In genomic region chr1:234871710-234872262, GRCh38 we compare ENCODE assay signal across 19 cellular contexts.
DNase-seq lines count a peak whose midpoint lies in the region; ATAC-seq, FAIRE-seq and TF ChIP-seq lines count a peak whose summit lies in the region.
"Had no signal": no experiment of that assay in that cellular context is flagged by ENCODE, and none has a peak within 500 bp of the region (broad histone marks: within the 10 kb centered on the region; RNA-seq: fewer than 3 reads in every experiment).

No MANE protein-coding gene starts in this region.

- WGBS in A549 (ENCODE audit: missing lambda C conversion rate), result 86% methylated on average over 5 of the region's 5 CpGs
- 90% methylated on average over 3 of the region's 5 CpGs for whole genome bisulfite sequencing in mesenchymal stem cell

- no peak for FAIRE-seq in A549 (lab: Jason Lieb, UNC)
- FAIRE-seq: GM12891 had no signal

- CTCF ChIA-PET in A549 (lab: Yijun Ruan, JAX), result interaction anchor here (1.5 kb wide), 1 partner anchor 260 kb away, joined by 3 read pairs; no protein-coding TSS in a partner anchor

- no peaks in the 10 kb centered on the region for H3K79me1 ChIP-seq in mesenchymal stem cell (replicated peaks; ENCODE audit: low read length, poor library complexity, severe bottlenecking)

- H4K8ac ChIP-seq in mesenchymal stem cell (ENCODE audit: low read length), result peak overlapping the region; percentile 71

- H3K4me2 ChIP-seq in A549 (no peak overlapping the region), mesenchymal stem cell (ENCODE audit: low read length, poor library complexity, severe bottlenecking) (no peak overlapping the region)

- H2AFZ ChIP-seq in mesenchymal stem cell (ENCODE audit: low read depth, low read length), result no peak overlapping the region

- POLR2A ChIA-PET in A549 (lab: Yijun Ruan, JAX), result no interaction called here

- H2AK5ac ChIP-seq in mesenchymal stem cell (ENCODE audit: low read length, severe bottlenecking), result no peak overlapping the region

- no peak overlapping the region for H3K9ac ChIP-seq in mesenchymal stem cell (ENCODE audit: low read length)

- no peak for TF ChIP-seq CTCF in A549 (IDR thresholded peaks at IDR 0.05)
- TF ChIP-seq CTCF in HFFc6 (IDR thresholded peaks at IDR 0.05), result no peak
- no peak for TF ChIP-seq CTCF in WERI-Rb-1 (IDR thresholded peaks at IDR 0.05; ENCODE audit: low read depth, low read length)

- H3K4ac ChIP-seq in mesenchymal stem cell (ENCODE audit: low read depth in 1 of 2, low read length in 2 of 2), result peak overlapping the region in 1 of 2 experiments; percentile 7

- TF ChIP-seq POLR2A in A549 (IDR thresholded peaks at IDR 0.05; ENCODE audit: low read length), result no peak

- H3K27me3 ChIP-seq in WERI-Rb-1 (ENCODE audit: insufficient read depth, low read depth, severe bottlenecking) (no peaks in the 10 kb centered on the region), mesenchymal stem cell (ENCODE audit: control insufficient read depth in 1 of 2, insufficient read depth in 1 of 2, low read length in 2 of 2) (no peaks in the 10 kb centered on the region)
- H3K27me3 ChIP-seq: uterus had no signal

- H3K36me3 Mint-ChIP-seq in HFFc6 (ENCODE audit: low read depth), result no peaks in the 10 kb centered on the region

- H2BK120ac ChIP-seq in mesenchymal stem cell (ENCODE audit: low read depth, low read length), result no peak overlapping the region

- no peak overlapping the region for H2BK5ac ChIP-seq in mesenchymal stem cell (ENCODE audit: low read depth, low read length, poor library complexity, severe bottlenecking)

- H4K91ac ChIP-seq in mesenchymal stem cell (ENCODE audit: low read length), result peak overlapping the region; percentile 74

- H3K27ac ChIP-seq in A549 (peak overlapping the region; percentile 29 to 61; a peak in 4 of 6 replicates), WERI-Rb-1 (no peak overlapping the region; the same call in 1 of the 2 replicates), mesenchymal stem cell (ENCODE audit: low read length, poor library complexity, severe bottlenecking) (peak overlapping the region; percentile 1)
- H3K27ac ChIP-seq: prostate gland, uterus, VCaP had no signal

- H3K36me3 ChIP-seq in WERI-Rb-1 (no peaks in the 10 kb centered on the region), mesenchymal stem cell (ENCODE audit: control insufficient read depth in 1 of 2, insufficient read depth in 2 of 2, low read depth in 1 of 2, low read length in 2 of 2) (no peaks in the 10 kb centered on the region)
- H3K36me3 ChIP-seq: prostate gland, uterus had no signal

- no peak overlapping the region for H2BK15ac ChIP-seq in mesenchymal stem cell (ENCODE audit: low read depth, poor library complexity, severe bottlenecking)

- peak overlapping the region; percentile 44 to 66 for H2BK12ac ChIP-seq in mesenchymal stem cell (ENCODE audit: low read length in 2 of 2)

- H3K27me3 Mint-ChIP-seq in HFFc6 (ENCODE audit: insufficient read depth), result peaks cover 4% of the 10 kb centered on the region

- no peak for TF ChIP-seq EP300 in A549 (IDR thresholded peaks at IDR 0.05)

- H3K4me1 ChIP-seq in A549 (peaks cover 33% of the 10 kb centered on the region), mesenchymal stem cell (ENCODE audit: control insufficient read depth, insufficient read depth, low read depth, low read length) (peaks cover 22% of the 10 kb centered on the region)
- H3K4me1 ChIP-seq: prostate gland had no signal

- no peak overlapping the region for H3K14ac ChIP-seq in mesenchymal stem cell (ENCODE audit: low read length in 2 of 2)

- peaks cover 33% of the 10 kb centered on the region for H3K4me1 Mint-ChIP-seq in HFFc6 (ENCODE audit: low read depth)

- no peak overlapping the region for H3K23ac ChIP-seq in mesenchymal stem cell (ENCODE audit: low read length in 2 of 2)

- no peak overlapping the region for H3K4me3 Mint-ChIP-seq in HFFc6

- H3K4me3 ChIP-seq in A549, result no peak overlapping the region
- H3K4me3 ChIP-seq in WERI-Rb-1 (ENCODE audit: low read depth, low read length), result no peak overlapping the region
- no peak overlapping the region for H3K4me3 ChIP-seq in mesenchymal stem cell (ENCODE audit: insufficient read depth in 1 of 2, low read depth in 1 of 2, low read length in 2 of 2)
- H3K4me3 ChIP-seq: prostate gland, uterus had no signal

- H3K9me3 Mint-ChIP-seq in HFFc6, result no peaks in the 10 kb centered on the region

- peak overlapping the region; percentile 15 to 71 for H3K18ac ChIP-seq in mesenchymal stem cell (ENCODE audit: low read depth in 1 of 2, low read length in 2 of 2)

- 0 out of 2 replicates have a peak overlapping the region, but pooled peaks have one; percentile 1 for H3K27ac Mint-ChIP-seq in HFFc6

- no peak for ATAC-seq in A549
- ATAC-seq in HG02571 (IDR thresholded peaks at IDR 0.05; ENCODE audit: unreplicated experiment), result no peak
- no peak for ATAC-seq in HG03039 (IDR thresholded peaks at IDR 0.05; ENCODE audit: unreplicated experiment)

- no peaks in the 10 kb centered on the region for H3K9me3 ChIP-seq in A549
- H3K9me3 ChIP-seq in WERI-Rb-1 (ENCODE audit: severe bottlenecking), result no peaks in the 10 kb centered on the region
- H3K9me3 ChIP-seq in mesenchymal stem cell (ENCODE audit: control insufficient read depth, low read length), result no peaks in the 10 kb centered on the region
- H3K9me3 ChIP-seq: prostate gland, uterus had no signal

- no peak for TF ChIP-seq RAD21 in A549 (conservative IDR thresholded peaks at IDR 0.05 in 1 of 2, IDR thresholded peaks at IDR 0.05 in 1 of 2)

- DNase-seq in A549 (ENCODE audit: low read depth in 1 of 2, low spot score in 1 of 2), result no peak
- DNase-seq in HFFc6, result no peak
- DNase-seq in WERI-Rb-1, result peak; percentile 84
- peak; percentile 81 for DNase-seq in mesenchymal stem cell
- DNase-seq in NCI-H526 (lab: John Stamatoyannopoulos, UW), result no peak
- DNase-seq in activated naive CD4-positive, alpha-beta T cell treated with Interleukin-2 at 50 U/mL for 16 hours, result no peak
- DNase-seq: amygdala; cortex of kidney; Kasumi-1; NCI-H2029; NCI-H774; SHP77; stimulated activated CD4-positive, alpha-beta T cell treated with anti-CD3 and anti-CD28 coated beads, Interleukin-1b, Interleukin-23, amount 100 ng/mL, for 48 hours had no signal

TF ChIP-seq in A549, 52 proteins besides CTCF, POLR2A, EP300 and RAD21:
- no peak for TF ChIP-seq FOSB (CRISPR knock-in tag; IDR thresholded peaks at IDR 0.05)
- no peak for TF ChIP-seq BHLHE40 (IDR thresholded peaks at IDR 0.05; ENCODE audit: low read depth, low read length)
- no peak for TF ChIP-seq HOXA7 (CRISPR knock-in tag; IDR thresholded peaks at IDR 0.05)
- TF ChIP-seq POLR2AphosphoS2 (conservative IDR thresholded peaks at IDR 0.05; ENCODE audit: low read length), result no peak
- TF ChIP-seq, protein P1, sequence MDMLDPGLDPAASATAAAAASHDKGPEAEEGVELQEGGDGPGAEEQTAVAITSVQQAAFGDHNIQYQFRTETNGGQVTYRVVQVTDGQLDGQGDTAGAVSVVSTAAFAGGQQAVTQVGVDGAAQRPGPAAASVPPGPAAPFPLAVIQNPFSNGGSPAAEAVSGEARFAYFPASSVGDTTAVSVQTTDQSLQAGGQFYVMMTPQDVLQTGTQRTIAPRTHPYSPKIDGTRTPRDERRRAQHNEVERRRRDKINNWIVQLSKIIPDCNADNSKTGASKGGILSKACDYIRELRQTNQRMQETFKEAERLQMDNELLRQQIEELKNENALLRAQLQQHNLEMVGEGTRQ (IDR thresholded peaks at IDR 0.05), result no peak
- TF ChIP-seq CHD4 (IDR thresholded peaks at IDR 0.05; ENCODE audit: borderline replicate concordance), result no peak
- no peak for TF ChIP-seq ZSCAN20 (CRISPR knock-in tag; IDR thresholded peaks at IDR 0.05)
- TF ChIP-seq FOXS1 (CRISPR knock-in tag; IDR thresholded peaks at IDR 0.05), result no peak
- no peak for TF ChIP-seq PHF8 (IDR thresholded peaks at IDR 0.05; ENCODE audit: borderline replicate concordance, low read depth)

Comparison
In these comparisons a context has a peak if more than half of its experiments do, and no peak if none do; other contexts are left out.
1. DNase-seq: peak in WERI-Rb-1 (single experiment) and mesenchymal stem cell (single experiment); none in A549 (0 of 2), HFFc6 (single experiment), NCI-H526 (0 of 2) and activated naive CD4-positive, alpha-beta T cell treated with Interleukin-2 at 50 U/mL for 16 hours (single experiment).